ENCODE assay signal across 2 cellular contexts in genomic region chr22:36475341-36475740, GRCh38.
A peak's percentile ranks its signal among the peaks of the same experiment; 100 is the strongest.
TF ChIP-seq lines count a peak whose summit lies in the region.

No MANE protein-coding gene starts in this region.

TF ChIP-seq in HepG2, 621 proteins besides CTCF, POLR2A, EP300 and RAD21:
- TF ChIP-seq, protein P1, sequence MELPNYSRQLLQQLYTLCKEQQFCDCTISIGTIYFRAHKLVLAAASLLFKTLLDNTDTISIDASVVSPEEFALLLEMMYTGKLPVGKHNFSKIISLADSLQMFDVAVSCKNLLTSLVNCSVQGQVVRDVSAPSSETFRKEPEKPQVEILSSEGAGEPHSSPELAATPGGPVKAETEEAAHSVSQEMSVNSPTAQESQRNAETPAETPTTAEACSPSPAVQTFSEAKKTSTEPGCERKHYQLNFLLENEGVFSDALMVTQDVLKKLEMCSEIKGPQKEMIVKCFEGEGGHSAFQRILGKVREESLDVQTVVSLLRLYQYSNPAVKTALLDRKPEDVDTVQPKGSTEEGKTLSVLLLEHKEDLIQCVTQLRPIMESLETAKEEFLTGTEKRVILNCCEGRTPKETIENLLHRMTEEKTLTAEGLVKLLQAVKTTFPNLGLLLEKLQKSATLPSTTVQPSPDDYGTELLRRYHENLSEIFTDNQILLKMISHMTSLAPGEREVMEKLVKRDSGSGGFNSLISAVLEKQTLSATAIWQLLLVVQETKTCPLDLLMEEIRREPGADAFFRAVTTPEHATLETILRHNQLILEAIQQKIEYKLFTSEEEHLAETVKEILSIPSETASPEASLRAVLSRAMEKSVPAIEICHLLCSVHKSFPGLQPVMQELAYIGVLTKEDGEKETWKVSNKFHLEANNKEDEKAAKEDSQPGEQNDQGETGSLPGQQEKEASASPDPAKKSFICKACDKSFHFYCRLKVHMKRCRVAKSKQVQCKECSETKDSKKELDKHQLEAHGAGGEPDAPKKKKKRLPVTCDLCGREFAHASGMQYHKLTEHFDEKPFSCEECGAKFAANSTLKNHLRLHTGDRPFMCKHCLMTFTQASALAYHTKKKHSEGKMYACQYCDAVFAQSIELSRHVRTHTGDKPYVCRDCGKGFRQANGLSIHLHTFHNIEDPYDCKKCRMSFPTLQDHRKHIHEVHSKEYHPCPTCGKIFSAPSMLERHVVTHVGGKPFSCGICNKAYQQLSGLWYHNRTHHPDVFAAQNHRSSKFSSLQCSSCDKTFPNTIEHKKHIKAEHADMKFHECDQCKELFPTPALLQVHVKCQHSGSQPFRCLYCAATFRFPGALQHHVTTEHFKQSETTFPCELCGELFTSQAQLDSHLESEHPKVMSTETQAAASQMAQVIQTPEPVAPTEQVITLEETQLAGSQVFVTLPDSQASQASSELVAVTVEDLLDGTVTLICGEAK (IDR thresholded peaks at IDR 0.05): peak; percentile 40
- TF ChIP-seq, protein P1 (CRISPR knock-in tag; IDR thresholded peaks at IDR 0.05): peak; percentile 95
- no peak for TF ChIP-seq KDM4B (CRISPR knock-in tag; IDR thresholded peaks at IDR 0.05)

TF ChIP-seq in K562, 482 proteins besides CTCF, POLR2A, EP300 and RAD21:
- TF ChIP-seq, protein P1 (IDR thresholded peaks at IDR 0.05): peak; percentile 88
- TF ChIP-seq, protein P1 (CRISPR knock-in tag; IDR thresholded peaks at IDR 0.05): peak; percentile 72
- TF ChIP-seq, protein P2, sequence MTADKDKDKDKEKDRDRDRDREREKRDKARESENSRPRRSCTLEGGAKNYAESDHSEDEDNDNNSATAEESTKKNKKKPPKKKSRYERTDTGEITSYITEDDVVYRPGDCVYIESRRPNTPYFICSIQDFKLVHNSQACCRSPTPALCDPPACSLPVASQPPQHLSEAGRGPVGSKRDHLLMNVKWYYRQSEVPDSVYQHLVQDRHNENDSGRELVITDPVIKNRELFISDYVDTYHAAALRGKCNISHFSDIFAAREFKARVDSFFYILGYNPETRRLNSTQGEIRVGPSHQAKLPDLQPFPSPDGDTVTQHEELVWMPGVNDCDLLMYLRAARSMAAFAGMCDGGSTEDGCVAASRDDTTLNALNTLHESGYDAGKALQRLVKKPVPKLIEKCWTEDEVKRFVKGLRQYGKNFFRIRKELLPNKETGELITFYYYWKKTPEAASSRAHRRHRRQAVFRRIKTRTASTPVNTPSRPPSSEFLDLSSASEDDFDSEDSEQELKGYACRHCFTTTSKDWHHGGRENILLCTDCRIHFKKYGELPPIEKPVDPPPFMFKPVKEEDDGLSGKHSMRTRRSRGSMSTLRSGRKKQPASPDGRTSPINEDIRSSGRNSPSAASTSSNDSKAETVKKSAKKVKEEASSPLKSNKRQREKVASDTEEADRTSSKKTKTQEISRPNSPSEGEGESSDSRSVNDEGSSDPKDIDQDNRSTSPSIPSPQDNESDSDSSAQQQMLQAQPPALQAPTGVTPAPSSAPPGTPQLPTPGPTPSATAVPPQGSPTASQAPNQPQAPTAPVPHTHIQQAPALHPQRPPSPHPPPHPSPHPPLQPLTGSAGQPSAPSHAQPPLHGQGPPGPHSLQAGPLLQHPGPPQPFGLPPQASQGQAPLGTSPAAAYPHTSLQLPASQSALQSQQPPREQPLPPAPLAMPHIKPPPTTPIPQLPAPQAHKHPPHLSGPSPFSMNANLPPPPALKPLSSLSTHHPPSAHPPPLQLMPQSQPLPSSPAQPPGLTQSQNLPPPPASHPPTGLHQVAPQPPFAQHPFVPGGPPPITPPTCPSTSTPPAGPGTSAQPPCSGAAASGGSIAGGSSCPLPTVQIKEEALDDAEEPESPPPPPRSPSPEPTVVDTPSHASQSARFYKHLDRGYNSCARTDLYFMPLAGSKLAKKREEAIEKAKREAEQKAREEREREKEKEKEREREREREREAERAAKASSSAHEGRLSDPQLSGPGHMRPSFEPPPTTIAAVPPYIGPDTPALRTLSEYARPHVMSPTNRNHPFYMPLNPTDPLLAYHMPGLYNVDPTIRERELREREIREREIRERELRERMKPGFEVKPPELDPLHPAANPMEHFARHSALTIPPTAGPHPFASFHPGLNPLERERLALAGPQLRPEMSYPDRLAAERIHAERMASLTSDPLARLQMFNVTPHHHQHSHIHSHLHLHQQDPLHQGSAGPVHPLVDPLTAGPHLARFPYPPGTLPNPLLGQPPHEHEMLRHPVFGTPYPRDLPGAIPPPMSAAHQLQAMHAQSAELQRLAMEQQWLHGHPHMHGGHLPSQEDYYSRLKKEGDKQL (CRISPR knock-in tag; IDR thresholded peaks at IDR 0.05; ENCODE audit: borderline replicate concordance): no peak
